Comparison of ENCODE assay signal across 1 cellular context in the genomic region with DNA sequence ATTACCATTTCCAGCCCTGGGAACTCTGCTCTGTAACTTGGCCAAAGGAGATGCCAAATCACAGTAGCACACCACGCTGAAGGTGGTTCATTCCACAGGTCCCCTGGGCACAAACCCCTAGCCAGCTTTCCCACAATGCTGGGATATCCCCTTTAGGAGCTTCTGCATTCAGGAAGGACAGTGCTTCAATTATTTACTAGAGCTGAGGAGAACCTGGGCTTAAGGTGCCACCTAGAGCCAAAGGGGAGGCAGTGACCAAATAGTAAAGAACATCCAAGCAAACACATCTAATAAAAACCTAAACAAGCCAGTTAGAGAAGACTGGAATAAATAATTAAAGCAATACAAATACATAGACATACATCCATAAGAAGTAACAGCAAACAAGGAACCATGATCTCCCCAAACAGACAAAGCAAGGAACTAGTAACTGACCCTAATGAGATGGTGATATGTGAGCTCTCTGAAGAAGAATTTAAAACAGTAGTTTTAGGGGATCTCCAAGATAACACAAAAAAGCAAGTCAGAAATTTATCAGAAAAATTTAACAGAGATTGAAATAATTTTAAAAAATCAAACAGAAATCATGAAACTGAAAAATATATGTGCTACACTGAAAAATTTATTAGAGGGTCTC.
TF ChIP-seq lines count a peak whose summit lies in the region.

No MANE protein-coding gene starts in this region.

TF ChIP-seq in HepG2, 621 proteins besides CTCF, POLR2A, EP300 and RAD21 (continued from another document):
- TF ChIP-seq SMAD3 (CRISPR knock-in tag; IDR thresholded peaks at IDR 0.05) (0 out of 2 replicates have a peak, but pooled peaks have one; percentile 39), KDM3A (CRISPR knock-in tag; IDR thresholded peaks at IDR 0.05; ENCODE audit: low read depth) (no peak), ETV6 (CRISPR knock-in tag; conservative IDR thresholded peaks at IDR 0.05) (no peak)
